In the genomic region with DNA sequence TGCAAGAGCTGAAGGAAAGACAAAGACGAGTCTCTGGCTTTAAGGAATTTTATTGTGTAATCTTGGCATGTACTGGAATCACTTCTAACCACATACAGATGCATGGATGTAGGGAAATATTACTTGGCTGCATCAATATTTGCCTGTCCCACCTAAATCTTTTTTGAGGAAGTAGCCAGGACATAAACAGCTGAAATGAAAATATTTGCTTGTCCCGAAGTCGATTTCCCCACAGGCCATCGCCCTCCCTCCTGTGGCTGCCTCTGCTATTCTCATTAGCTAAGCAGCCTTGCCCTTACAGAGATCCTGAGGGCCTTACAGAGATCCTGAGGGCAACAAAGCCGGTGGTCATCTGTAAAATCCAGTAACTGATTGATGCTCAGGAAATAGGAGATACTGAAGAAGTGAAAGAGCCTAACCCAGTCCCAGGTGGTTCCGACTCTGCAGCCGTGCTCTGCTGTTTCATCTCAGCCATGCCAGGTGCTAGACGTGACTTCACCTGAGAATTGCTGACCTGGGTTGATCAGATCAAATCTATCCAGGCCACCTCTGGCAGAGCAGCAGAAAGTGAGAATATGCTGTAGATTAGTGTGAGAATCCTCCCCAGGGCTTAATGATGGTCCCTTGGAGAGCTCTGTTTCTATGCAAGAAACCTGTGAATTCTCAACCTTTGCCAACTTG, we compare ENCODE assay signal across 9 cellular contexts. TPM values are rescaled to one million over a fixed set of nuclear protein-coding genes. Genes with fewer than 3 reads are reported as not detected.
A peak's percentile ranks its signal among the peaks of the same experiment; 100 is the strongest.
DNase-seq lines count a peak whose midpoint lies in the region; ATAC-seq, FAIRE-seq and TF ChIP-seq lines count a peak whose summit lies in the region.
"Had no signal": no experiment of that assay in that cellular context is flagged by ENCODE, and none has a peak within 500 bp of the region (broad histone marks: within the 10 kb centered on the region; RNA-seq: fewer than 3 reads in every experiment).

No MANE protein-coding gene starts in this region.

- peaks cover 30% of the 10 kb centered on the region for H3K27me3 Mint-ChIP-seq in memory B cell

- H3K36me3 Mint-ChIP-seq in memory B cell, result peaks cover 5% of the 10 kb centered on the region

- DNase-seq in AG04450 (ENCODE audit: low read depth, low spot score), result peak; percentile 20
- DNase-seq in HEK293T (ENCODE audit: extremely low spot score), result peak; percentile 2
- no peak for DNase-seq in GM12878 (ENCODE audit: low read depth, low spot score)
- DNase-seq in memory B cell (ENCODE audit: low spot score in 2 of 2), result no peak
- DNase-seq in mucosa of gallbladder (ENCODE audit: low spot score), result no peak
- no peak for DNase-seq in GM10266 (ENCODE audit: extremely low spot score)
- DNase-seq in WERI-Rb-1, result no peak
- DNase-seq: NCI-H2171 treated with DMSO at 0.1 percent for 48 hours had no signal

- no peaks in the 10 kb centered on the region for H4K20me1 ChIP-seq in GM12878 (ENCODE audit: control insufficient read depth, insufficient read depth)

- SMC1A ChIA-PET in GM12878 (lab: Charles Lee; ENCODE audit: uncharacterized antibody, unreplicated experiment), result no interaction called here

- no peak overlapping the region for H3K9ac ChIP-seq in GM12878 (ENCODE audit: control insufficient read depth, insufficient read depth, low read length)

- CTCF ChIA-PET in AG04450 (lab: Charles Lee) (interaction anchor here (0.9 to 1.3 kb wide), 4 partner anchors 13 to 103 kb away, joined by 3 read pairs; no protein-coding TSS in a partner anchor), HEK293T (lab: Yijun Ruan, JAX) (interaction anchor here (0.7 to 1.2 kb wide), 2 partner anchors 51 to 156 kb away, joined by 3 read pairs; no protein-coding TSS in a partner anchor), GM12878 (lab: Yijun Ruan, JAX) (interaction anchor here (0.7 to 1.4 kb wide), 2 partner anchors 23 to 121 kb away, joined by 3 to 4 read pairs; no protein-coding TSS in a partner anchor)

- H3K27ac ChIP-seq in AG04450 (ENCODE audit: low read depth, low read length) (no peak overlapping the region), GM12878 (ENCODE audit: control insufficient read depth, insufficient read depth) (no peak overlapping the region), WERI-Rb-1 (no peak overlapping the region)

- TF ChIP-seq RAD21 in GM12878 (IDR thresholded peaks at IDR 0.05; ENCODE audit: insufficient read depth, low read depth, low read length), result no peak

- peak overlapping the region; percentile 35; the same call in 1 of the 2 replicates for H3K4me2 ChIP-seq in GM12878 (ENCODE audit: control insufficient read depth, insufficient read depth)

- no TSS peak for BruUV-seq in GM12878 (replicated peaks; lab: Mats Ljungman, UMichigan)

- ATAC-seq in GM12878, result peak; percentile 70
- ATAC-seq in memory B cell (ENCODE audit: low read depth), result peak; percentile 21
- ATAC-seq in GM18909 (IDR thresholded peaks at IDR 0.05; ENCODE audit: poor library complexity, unreplicated experiment), result no peak

- H3K27me3 ChIP-seq in AG04450 (ENCODE audit: control insufficient read depth, insufficient read depth, low read length), result peaks cover 14% of the 10 kb centered on the region
- peaks cover 2 to 4% of the 10 kb centered on the region in 2 experiments; a peak in 1 of 4 replicates for H3K27me3 ChIP-seq in GM12878 (replicated peaks in 1 of 2; ENCODE audit: control insufficient read depth in 2 of 2, insufficient read depth in 2 of 2, low read length in 1 of 2)
- H3K27me3 ChIP-seq in WERI-Rb-1 (ENCODE audit: insufficient read depth, low read depth, severe bottlenecking), result no peaks in the 10 kb centered on the region

- peaks cover 10% of the 10 kb centered on the region for H3K4me1 Mint-ChIP-seq in memory B cell

- H3K4me3 ChIP-seq in AG04450 (ENCODE audit: low read depth, low read length) (no peak overlapping the region), GM12878 (no peak overlapping the region), WERI-Rb-1 (ENCODE audit: low read depth, low read length) (no peak overlapping the region)

- no peak for TF ChIP-seq POLR2A in GM12878 (IDR thresholded peaks at IDR 0.05; ENCODE audit: low read depth, low read length)

- no peak for FAIRE-seq in GM12878 (lab: Jason Lieb, UNC)

- H3K36me3 ChIP-seq in GM12878 (ENCODE audit: control insufficient read depth in 2 of 2, insufficient read depth in 2 of 2, low read length in 1 of 2), result no peaks in the 10 kb centered on the region
- H3K36me3 ChIP-seq in WERI-Rb-1, result no peaks in the 10 kb centered on the region

- H3K79me2 ChIP-seq in GM12878 (ENCODE audit: control insufficient read depth, insufficient read depth, low read length), result no peaks in the 10 kb centered on the region

- TF ChIP-seq CTCF in AG04450 (IDR thresholded peaks at IDR 0.05; ENCODE audit: low read depth, low read length), result no peak
- TF ChIP-seq CTCF in GM12878 (IDR thresholded peaks at IDR 0.05 in 2 of 3, conservative IDR thresholded peaks at IDR 0.05 in 1 of 3; ENCODE audit: control insufficient read depth in 2 of 3, extremely low read depth in 1 of 3, insufficient read depth in 1 of 3, low read depth in 3 of 3, low read length in 3 of 3), result no peak
- no peak for TF ChIP-seq CTCF in GM10266 (IDR thresholded peaks at IDR 0.05; ENCODE audit: control insufficient read depth, insufficient read depth, low read depth, missing control alignments)
- TF ChIP-seq CTCF in WERI-Rb-1 (IDR thresholded peaks at IDR 0.05; ENCODE audit: low read depth, low read length), result no peak

- no peak overlapping the region for H3K4me3 Mint-ChIP-seq in memory B cell

- in situ Hi-C loops in GM12878 (cut with MboI), result no loop called here

- 7% methylated on average over 8 of the region's 8 CpGs for WGBS in GM12878 (ENCODE audit: insufficient coverage, insufficient replicate concordance, low lambda C conversion rate, missing lambda C conversion rate)

- H3K9me3 Mint-ChIP-seq in memory B cell, result peaks cover 11% of the 10 kb centered on the region

- no peak overlapping the region for H2AFZ ChIP-seq in GM12878 (ENCODE audit: control insufficient read depth, low read depth, low read length)

- intact Hi-C loops in GM12878 (cut with micrococcal nuclease; ENCODE audit: unreplicated experiment), result no loop called here

- H3K4me1 ChIP-seq in GM12878 (ENCODE audit: control insufficient read depth, insufficient read depth, low read length), result no peaks in the 10 kb centered on the region; the same call in 1 of the 2 replicates

- POLR2A ChIA-PET in AG04450 (lab: Yijun Ruan, JAX), result interaction anchor here (0.6 kb wide), 1 partner anchor 248 kb away, joined by 3 read pairs; no protein-coding TSS in a partner anchor
- POLR2A ChIA-PET in HEK293T (lab: Yijun Ruan, JAX), result no interaction called here
- POLR2A ChIA-PET in GM12878 (lab: Charles Lee), result interaction anchor here (0.5 kb wide), 1 partner anchor 17 kb away, joined by 10 read pairs; no protein-coding TSS in a partner anchor

- no peak overlapping the region for H3K27ac Mint-ChIP-seq in memory B cell

- H3K9me3 ChIP-seq in AG04450 (ENCODE audit: control insufficient read depth, insufficient read depth, low read length), result no peaks in the 10 kb centered on the region
- no peaks in the 10 kb centered on the region; the same call in 2 of the 3 replicates for H3K9me3 ChIP-seq in GM12878 (replicated peaks; ENCODE audit: control insufficient read depth, insufficient read depth, low read length)
- no peaks in the 10 kb centered on the region for H3K9me3 ChIP-seq in WERI-Rb-1 (ENCODE audit: severe bottlenecking)

- RAD21 ChIA-PET in GM12878 (lab: Charles Lee; ENCODE audit: unreplicated experiment), result no interaction called here

- TF ChIP-seq EP300 in GM12878 (IDR thresholded peaks at IDR 0.05; ENCODE audit: borderline replicate concordance in 1 of 2, control insufficient read depth in 1 of 2, low read depth in 2 of 2, low read length in 2 of 2), result no peak

TF ChIP-seq in HEK293T, 16 proteins besides CTCF, POLR2A, EP300 and RAD21 (continues in another document):
- no peak for TF ChIP-seq FOXK2 (IDR thresholded peaks at IDR 0.05)
- no peak for TF ChIP-seq ELF4 (IDR thresholded peaks at IDR 0.05)
- no peak for TF ChIP-seq BHLHE40 (IDR thresholded peaks at IDR 0.05; ENCODE audit: borderline replicate concordance)
- no peak for TF ChIP-seq TARDBP (IDR thresholded peaks at IDR 0.05)
- no peak for TF ChIP-seq CTBP1 (IDR thresholded peaks at IDR 0.05; ENCODE audit: borderline replicate concordance)
- no peak for TF ChIP-seq L3MBTL2 (conservative IDR thresholded peaks at IDR 0.05)
- TF ChIP-seq ARNT (IDR thresholded peaks at IDR 0.05), result no peak

TF ChIP-seq in GM12878, 131 proteins besides CTCF, POLR2A, EP300 and RAD21 (continues in another document):
- TF ChIP-seq JUNB (IDR thresholded peaks at IDR 0.05) (no peak), ETV6 (conservative IDR thresholded peaks at IDR 0.05 in 1 of 2, IDR thresholded peaks at IDR 0.05 in 1 of 2; ENCODE audit: borderline replicate concordance in 1 of 2, low read depth in 1 of 2) (no peak), NFIC (IDR thresholded peaks at IDR 0.05; ENCODE audit: low read depth, low read length) (no peak)

RNA-seq across cellular contexts. Expression of gene MAN1C1, which starts 25.5 kb away (rescaled TPM):
- 16.9 TPM in 2 replicates for polyA plus RNA-seq in AG04450 (2011; rRNA removed)
- 12.7 and 17.1 TPM in 2 replicates for polyA minus RNA-seq in AG04450 (2011; rRNA and poly(A)+ RNA removed)
- 0.58 and 0.88 TPM in 2 replicates for total RNA-seq in GM12878 (2013; cell fraction: nucleolus; rRNA removed)
- total RNA-seq in GM12878 (2014; rRNA removed), result 0.23 TPM in 1 of 2 replicates, not detected in the other
- 0.09 and 0.22 TPM in 2 replicates for total RNA-seq in GM12878 (2014; rRNA removed; fragmentation: Illumina TruSeq; extraction: Trizol)
- total RNA-seq in GM12878 (2021), result 0.19 and 0.21 TPM in 2 replicates
- not detected for polyA plus RNA-seq in GM12878 (2011; ENCODE audit: low read depth)
- 0.35 and 0.38 TPM in 2 replicates for polyA plus RNA-seq in GM12878 (2011; rRNA removed)
- 0.64 and 0.70 TPM in 2 replicates for polyA plus RNA-seq in GM12878 (2011; cell fraction: cytosol; rRNA removed)
- polyA plus RNA-seq in GM12878 (2011; cell fraction: nucleus; rRNA removed), result 1.0 and 1.1 TPM in 2 replicates
- polyA plus RNA-seq in GM12878 (2012), result 0.16 and 0.29 TPM in 2 replicates
- polyA plus RNA-seq in GM12878 (2014; fragmentation: Illumina TruSeq; extraction: Trizol), result 0.12 TPM in 1 of 2 replicates, not detected in the other
- polyA plus RNA-seq in GM12878 (2014; fragmentation: Nextera tagmentation; extraction: Ambion mirVana), result not detected
- 0.18 and 0.56 TPM in 2 replicates for polyA plus RNA-seq in GM12878 (2014; rRNA removed)
- under 1 TPM in 1 of 2 experiments, not detected in 1; 0.15 TPM for polyA plus RNA-seq in GM12878 (2016; fragmentation: Nextera tagmentation; extraction: Ambion mirVana)
- 0.46 and 0.80 TPM in 2 replicates for polyA minus RNA-seq in GM12878 (2011; rRNA and poly(A)+ RNA removed)
- 0.62 TPM in 1 of 2 replicates, not detected in the other for polyA minus RNA-seq in GM12878 (2011; cell fraction: cytosol; rRNA and poly(A)+ RNA removed)
- 0.24 and 0.29 TPM in 2 replicates for polyA minus RNA-seq in GM12878 (2011; cell fraction: nucleus; rRNA and poly(A)+ RNA removed)
- total RNA-seq in mucosa of gallbladder, result 18.4 TPM

Comparison
In these comparisons a context has a peak if more than half of its experiments do, and no peak if none do; other contexts are left out.
1. DNase-seq: peak in AG04450 (single experiment) and HEK293T (single experiment); none in GM12878 (single experiment), memory B cell (0 of 2), mucosa of gallbladder (single experiment), GM10266 (single experiment) and WERI-Rb-1 (single experiment).
2. RNA of gene MAN1C1, which starts 25.5 kb away (total RNA-seq): 18.4 TPM in mucosa of gallbladder (single experiment); 0.09 to 0.88 TPM in GM12878; every median in the first group is over 10 times any median in the second.